1 cellular context compared by ENCODE assay signal in genomic region chr1:31714442-31715096, GRCh38.
TF ChIP-seq lines count a peak whose summit lies in the region.

No MANE protein-coding gene starts in this region.

TF ChIP-seq in GM12878, 131 proteins besides CTCF, POLR2A, EP300 and RAD21:
- TF ChIP-seq SMC3 (IDR thresholded peaks at IDR 0.05; ENCODE audit: borderline replicate concordance, low read length) (peak; percentile 19; the same call in 1 of the 2 replicates), TCF12 (IDR thresholded peaks at IDR 0.05; ENCODE audit: low read depth, low read length) (no peak), ZNF687 (IDR thresholded peaks at IDR 0.05) (no peak), SIX5 (IDR thresholded peaks at IDR 0.05; ENCODE audit: low read depth, low read length, severe bottlenecking) (no peak), CHD2 (IDR thresholded peaks at IDR 0.05; ENCODE audit: borderline replicate concordance, low read depth, low read length) (no peak), NRF1 (conservative IDR thresholded peaks at IDR 0.05; ENCODE audit: low read depth, low read length) (no peak), NFXL1 (IDR thresholded peaks at IDR 0.05; ENCODE audit: borderline replicate concordance) (no peak)
TF ChIP-seq in GM12878: peak in this region for 1.
